Comparison of ENCODE assay signal across 8 cellular contexts in the genomic region with DNA sequence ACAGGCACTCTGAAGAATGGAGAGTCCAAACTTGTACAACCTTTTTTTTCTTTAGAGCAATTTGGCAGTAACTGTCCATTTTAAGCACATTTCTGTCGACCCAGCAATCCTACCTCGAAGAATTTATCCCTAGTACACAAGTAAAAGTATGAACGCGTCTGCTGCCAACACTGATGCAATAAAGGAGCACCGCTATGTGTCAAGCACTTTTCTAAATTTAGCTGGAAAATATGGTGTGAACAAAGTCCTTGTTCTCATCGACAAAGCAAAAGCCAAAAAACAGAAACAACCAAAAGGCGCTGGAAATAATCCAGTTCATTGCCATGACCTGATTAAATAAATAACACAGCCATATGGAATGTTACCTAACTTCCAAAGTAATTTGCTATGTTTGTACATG. TPM values are rescaled to one million over a fixed set of nuclear protein-coding genes. Genes with fewer than 3 reads are reported as not detected.
DNase-seq lines count a peak whose midpoint lies in the region; ATAC-seq and TF ChIP-seq lines count a peak whose summit lies in the region.

No MANE protein-coding gene starts in this region.

- intact Hi-C loops in CD8-positive, alpha-beta T cell (cut with DNase I, micrococcal nuclease), result loop anchor here in 1 of 2 experiments (5.0 kb wide), 1 partner anchor 765 kb away; a partner anchor contains a TSS

- H3K4me1 Mint-ChIP-seq in CD8-positive, alpha-beta T cell (ENCODE audit: low read depth), result peaks cover 69% of the 10 kb centered on the region
- peaks cover 26% of the 10 kb centered on the region for H3K4me1 Mint-ChIP-seq in endodermal cell

- H3K27me3 Mint-ChIP-seq in CD8-positive, alpha-beta T cell (ENCODE audit: low read depth), result no peaks in the 10 kb centered on the region
- no peaks in the 10 kb centered on the region for H3K27me3 Mint-ChIP-seq in endodermal cell (ENCODE audit: insufficient read depth)

- H3K27ac Mint-ChIP-seq in CD8-positive, alpha-beta T cell, result peak overlapping the region; percentile 99
- peak overlapping the region; percentile 100 for H3K27ac Mint-ChIP-seq in endodermal cell

- no peak overlapping the region for H2AFZ ChIP-seq in neuron (ENCODE audit: low read depth, low read length)

- no peaks in the 10 kb centered on the region for H3K9me3 Mint-ChIP-seq in CD8-positive, alpha-beta T cell
- H3K9me3 Mint-ChIP-seq in endodermal cell, result no peaks in the 10 kb centered on the region

- no peaks in the 10 kb centered on the region for H3K9me3 ChIP-seq in CD8-positive, alpha-beta T cell (ENCODE audit: low read length)
- H3K9me3 ChIP-seq in NT2/D1 (ENCODE audit: insufficient read depth, low read length) (0 out of 2 replicates have a peak, but pooled peaks cover 6% of the 10 kb centered on the region), endodermal cell (ENCODE audit: control insufficient read depth, low read length) (no peaks in the 10 kb centered on the region), neuron (ENCODE audit: low read length) (no peaks in the 10 kb centered on the region)

- peaks cover 50% of the 10 kb centered on the region for H3K36me3 Mint-ChIP-seq in CD8-positive, alpha-beta T cell
- H3K36me3 Mint-ChIP-seq in endodermal cell (ENCODE audit: low read depth), result peaks cover 33% of the 10 kb centered on the region

- H3K9ac ChIP-seq in NT2/D1 (ENCODE audit: insufficient read length, low read depth), result peak overlapping the region; percentile 99
- H3K9ac ChIP-seq in endodermal cell (ENCODE audit: extremely low read depth, low read length, poor library complexity, severe bottlenecking), result peak overlapping the region; percentile 98

- H3K4me3 Mint-ChIP-seq in CD8-positive, alpha-beta T cell, result peak overlapping the region; percentile 97
- H3K4me3 Mint-ChIP-seq in endodermal cell, result peak overlapping the region; percentile 89

- peak overlapping the region; percentile 73 for H3K4me3 ChIP-seq in CD8-positive, alpha-beta T cell (ENCODE audit: low read depth, low read length)
- peak overlapping the region; percentile 95 for H3K4me3 ChIP-seq in NT2/D1 (ENCODE audit: insufficient read length, low read depth)
- H3K4me3 ChIP-seq in endodermal cell (ENCODE audit: low read length), result peak overlapping the region; percentile 95
- H3K4me3 ChIP-seq in neuron (ENCODE audit: low read length), result peak overlapping the region; percentile 84

- TF ChIP-seq CTCF in CD8-positive, alpha-beta T cell (IDR thresholded peaks at IDR 0.05), result no peak
- TF ChIP-seq CTCF in endodermal cell (conservative IDR thresholded peaks at IDR 0.05), result no peak

- 29 to 46% methylated on average over 6 to 7 of the region's 7 CpGs for whole genome bisulfite sequencing in endodermal cell (ENCODE audit: insufficient coverage in 1 of 2, insufficient read length in 1 of 2), 2 experiments

- POLR2A ChIA-PET in CD8-positive, alpha-beta T cell (lab: Charles Lee), result interaction anchor here (0.6 to 2.6 kb wide), 8 partner anchors 10 to 766 kb away, joined by 3 to 83 read pairs (median 5); a partner anchor contains a TSS

- no peak for DNase-seq in CD8-positive, alpha-beta T cell
- DNase-seq in NT2/D1 (ENCODE audit: low read depth, low spot score) (no peak), endodermal cell (no peak), amniotic stem cell (lab: John Stamatoyannopoulos, UW) (no peak)
- DNase-seq in activated CD4-positive, CD25-positive, alpha-beta regulatory T cell (lab: John Stamatoyannopoulos, UW), result no peak

- no peak for ATAC-seq in CD8-positive, alpha-beta T cell
- ATAC-seq in GM21737 (IDR thresholded peaks at IDR 0.05; ENCODE audit: unreplicated experiment) (no peak), GM19397 (IDR thresholded peaks at IDR 0.05; ENCODE audit: unreplicated experiment) (no peak)

- CTCF ChIA-PET in CD8-positive, alpha-beta T cell (lab: Charles Lee), result interaction anchor here (1.0 to 2.8 kb wide), 5 partner anchors 26 to 170 kb away, joined by 3 to 24 read pairs (median 5); a partner anchor contains a TSS

- peaks cover 19% of the 10 kb centered on the region for H3K36me3 ChIP-seq in CD8-positive, alpha-beta T cell (ENCODE audit: insufficient read depth, low read length)
- H3K36me3 ChIP-seq in NT2/D1 (ENCODE audit: insufficient read depth, insufficient read length, low read length), result peaks cover 60% of the 10 kb centered on the region
- peaks cover 41% of the 10 kb centered on the region for H3K36me3 ChIP-seq in endodermal cell (ENCODE audit: control insufficient read depth, insufficient read depth, low read length)
- peaks cover 32% of the 10 kb centered on the region for H3K36me3 ChIP-seq in neuron (ENCODE audit: insufficient read depth, low read length)

- H3K4me1 ChIP-seq in CD8-positive, alpha-beta T cell (ENCODE audit: insufficient read depth, low read length), result peaks cover 38% of the 10 kb centered on the region
- peaks cover 3% of the 10 kb centered on the region for H3K4me1 ChIP-seq in NT2/D1 (ENCODE audit: insufficient read depth, insufficient read length)
- H3K4me1 ChIP-seq in endodermal cell (ENCODE audit: control insufficient read depth, insufficient read depth, low read length), result peaks cover 7% of the 10 kb centered on the region
- H3K4me1 ChIP-seq in neuron (ENCODE audit: insufficient read depth, low read length), result peaks cover 30% of the 10 kb centered on the region

- no peaks in the 10 kb centered on the region for H3K27me3 ChIP-seq in CD8-positive, alpha-beta T cell (ENCODE audit: insufficient read depth, low read length)
- no peaks in the 10 kb centered on the region for H3K27me3 ChIP-seq in NT2/D1 (ENCODE audit: insufficient read depth, insufficient read length)
- no peaks in the 10 kb centered on the region for H3K27me3 ChIP-seq in endodermal cell (ENCODE audit: control insufficient read depth, insufficient read depth, low read length, poor library complexity, severe bottlenecking)
- no peaks in the 10 kb centered on the region for H3K27me3 ChIP-seq in neuron (ENCODE audit: insufficient read depth, low read length)

- peak overlapping the region; percentile 89 for H3K27ac ChIP-seq in CD8-positive, alpha-beta T cell (ENCODE audit: low read depth, low read length)
- H3K27ac ChIP-seq in endodermal cell (ENCODE audit: low read depth, low read length), result peak overlapping the region; percentile 99

RNA-seq across cellular contexts. Expression of a gene that starts 1.1 kb away (rescaled TPM):
- 10 to 100 TPM; 54.1 to 54.7 TPM for total RNA-seq in CD8-positive, alpha-beta T cell
- total RNA-seq in endodermal cell, result 10 to 100 TPM; 54.9 to 58.8 TPM
- 68.9 TPM for polyA plus RNA-seq in endodermal cell (2013, experiment 1 of 2)
- polyA plus RNA-seq in endodermal cell (2013, experiment 2 of 2), result 69.4 TPM

RNA-seq across cellular contexts. Expression of a gene that starts 1.3 kb away (rescaled TPM):
- 1 to 10 TPM; 3.6 to 4.1 TPM for total RNA-seq in CD8-positive, alpha-beta T cell
- total RNA-seq in endodermal cell, result 1 to 10 TPM; 4.7 to 5.5 TPM
- 4.9 TPM for polyA plus RNA-seq in endodermal cell (2013, experiment 1 of 2)
- polyA plus RNA-seq in endodermal cell (2013, experiment 2 of 2), result 4.5 TPM

RNA-seq across cellular contexts. Expression of a gene that starts 26.0 kb away (rescaled TPM):
- total RNA-seq in CD8-positive, alpha-beta T cell, result 10 to 100 TPM; 41.5 to 45.5 TPM
- 100 to 1,000 TPM; 136 to 152 TPM for total RNA-seq in endodermal cell
- 110 TPM for polyA plus RNA-seq in endodermal cell (2013, experiment 1 of 2)
- polyA plus RNA-seq in endodermal cell (2013, experiment 2 of 2), result 102 TPM
